ENCODE assay signal across 10 cellular contexts in the genomic region with DNA sequence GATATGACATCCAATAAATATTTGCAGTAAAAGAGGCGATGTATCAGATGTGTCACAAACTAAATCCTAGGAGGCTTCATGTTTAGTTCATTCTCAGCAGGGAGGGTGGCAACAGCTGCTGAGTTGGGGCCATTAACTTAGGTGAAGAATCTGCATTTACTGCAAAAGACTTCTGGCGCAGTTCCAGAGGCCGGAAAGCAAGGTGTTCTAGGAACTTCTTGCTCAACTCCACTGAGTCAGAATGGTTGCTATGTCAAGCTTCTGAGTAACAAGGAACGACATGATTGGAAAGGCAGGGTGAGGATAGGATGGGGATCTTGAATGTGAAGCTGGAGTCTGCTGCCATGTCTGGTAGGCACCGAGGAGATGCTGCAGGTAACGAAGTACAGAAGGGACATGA. TPM values are rescaled to one million over a fixed set of nuclear protein-coding genes. Genes with fewer than 3 reads are reported as not detected.
DNase-seq lines count a peak whose midpoint lies in the region; ATAC-seq, FAIRE-seq and TF ChIP-seq lines count a peak whose summit lies in the region.
"Had no signal": no experiment of that assay in that cellular context is flagged by ENCODE, and none has a peak within 500 bp of the region (broad histone marks: within the 10 kb centered on the region; RNA-seq: fewer than 3 reads in every experiment).

No MANE protein-coding gene starts in this region.

- FAIRE-seq in small intestine (lab: Jason Lieb, UNC), result no peak

- H3K4me1 ChIP-seq in PC-9 (replicated peaks; ENCODE audit: insufficient read depth) (no peaks in the 10 kb centered on the region), small intestine (ENCODE audit: control insufficient read depth in 2 of 2, insufficient read depth in 1 of 2, low read depth in 1 of 2, low read length in 1 of 2) (peaks cover 3 to 15% of the 10 kb centered on the region in 2 donors)

- peaks cover 13% of the 10 kb centered on the region for H3K36me3 ChIP-seq in PC-9 (ENCODE audit: low read depth)
- H3K36me3 ChIP-seq in small intestine (ENCODE audit: control insufficient read depth in 2 of 2, insufficient read depth in 2 of 2, low read length in 2 of 2), result peaks cover 0 to 3% of the 10 kb centered on the region in 2 donors

- POLR2A ChIA-PET in activated CD4-positive, alpha-beta memory T cell treated with anti-CD3 and anti-CD28 coated beads for 36 hours (lab: Charles Lee), result no interaction called here
- POLR2A ChIA-PET in activated CD4-positive, alpha-beta memory T cell treated with anti-CD3 and anti-CD28 coated beads, Interleukin-2, amount 10 ng/mL, durations not matched to agents 7 days and 5 days (lab: Charles Lee), result interaction anchor here (1.5 to 1.8 kb wide), 2 partner anchors 10 to 39 kb away, joined by 5 to 6 read pairs; a partner anchor contains a TSS
- POLR2A ChIA-PET in PC-9 (lab: Charles Lee; ENCODE audit: unreplicated experiment), result no interaction called here

- H3K27ac ChIP-seq in PC-9 (no peak overlapping the region), small intestine (ENCODE audit: low read depth in 1 of 2, low read length in 1 of 2) (no peak overlapping the region)
- H3K27ac ChIP-seq: C4-2B, Peyer's patch had no signal

- ATAC-seq in GM21825 (IDR thresholded peaks at IDR 0.05; ENCODE audit: unreplicated experiment), result no peak

- H3K4me3 Mint-ChIP-seq in activated CD4-positive, alpha-beta memory T cell treated with anti-CD3 and anti-CD28 coated beads for 36 hours, result no peak overlapping the region
- no peak overlapping the region for H3K4me3 Mint-ChIP-seq in activated CD4-positive, alpha-beta memory T cell treated with anti-CD3 and anti-CD28 coated beads, Interleukin-2, amount 10 ng/mL, durations not matched to agents 7 days and 5 days

- no peak overlapping the region for H2AFZ ChIP-seq in PC-9

- WGBS in small intestine, 3 donors, result 60 to 70% (median 68%) methylated on average over 6 of the region's 6 CpGs

- H3K36me3 Mint-ChIP-seq in activated CD4-positive, alpha-beta memory T cell treated with anti-CD3 and anti-CD28 coated beads for 36 hours, result peaks cover 15% of the 10 kb centered on the region
- H3K36me3 Mint-ChIP-seq in activated CD4-positive, alpha-beta memory T cell treated with anti-CD3 and anti-CD28 coated beads, Interleukin-2, amount 10 ng/mL, durations not matched to agents 7 days and 5 days (ENCODE audit: low read depth), result peaks cover 33% of the 10 kb centered on the region

- peaks cover 99% of the 10 kb centered on the region for H4K20me1 ChIP-seq in PC-9 (ENCODE audit: insufficient read depth)

- H3K9me3 ChIP-seq in PC-9 (ENCODE audit: insufficient read depth, low read depth), result no peaks in the 10 kb centered on the region
- H3K9me3 ChIP-seq in small intestine (ENCODE audit: control insufficient read depth, low read depth), result no peaks in the 10 kb centered on the region
- H3K9me3 ChIP-seq: Peyer's patch had no signal

- H3K9me3 Mint-ChIP-seq in activated CD4-positive, alpha-beta memory T cell treated with anti-CD3 and anti-CD28 coated beads for 36 hours, result no peaks in the 10 kb centered on the region
- no peaks in the 10 kb centered on the region for H3K9me3 Mint-ChIP-seq in activated CD4-positive, alpha-beta memory T cell treated with anti-CD3 and anti-CD28 coated beads, Interleukin-2, amount 10 ng/mL, durations not matched to agents 7 days and 5 days

- intact Hi-C loops in activated CD4-positive, alpha-beta memory T cell treated with anti-CD3 and anti-CD28 coated beads for 36 hours (cut with micrococcal nuclease), result no loop called here
- intact Hi-C loops in PC-9 (cut with micrococcal nuclease; ENCODE audit: unreplicated experiment), result no loop called here

- no peak overlapping the region for H3K27ac Mint-ChIP-seq in activated CD4-positive, alpha-beta memory T cell treated with anti-CD3 and anti-CD28 coated beads for 36 hours
- no peak overlapping the region for H3K27ac Mint-ChIP-seq in activated CD4-positive, alpha-beta memory T cell treated with anti-CD3 and anti-CD28 coated beads, Interleukin-2, amount 10 ng/mL, durations not matched to agents 7 days and 5 days

- H3K27me3 ChIP-seq in PC-9 (ENCODE audit: insufficient read depth, low read depth), result no peaks in the 10 kb centered on the region
- no peaks in the 10 kb centered on the region for H3K27me3 ChIP-seq in small intestine (ENCODE audit: control insufficient read depth in 2 of 2, insufficient read depth in 2 of 2, low read length in 2 of 2)
- H3K27me3 ChIP-seq: Peyer's patch had no signal

- peaks cover 78% of the 10 kb centered on the region for H3K4me1 Mint-ChIP-seq in activated CD4-positive, alpha-beta memory T cell treated with anti-CD3 and anti-CD28 coated beads for 36 hours (ENCODE audit: low read depth)
- H3K4me1 Mint-ChIP-seq in activated CD4-positive, alpha-beta memory T cell treated with anti-CD3 and anti-CD28 coated beads, Interleukin-2, amount 10 ng/mL, durations not matched to agents 7 days and 5 days, result peaks cover 45% of the 10 kb centered on the region

- H3K27me3 Mint-ChIP-seq in activated CD4-positive, alpha-beta memory T cell treated with anti-CD3 and anti-CD28 coated beads for 36 hours, result no peaks in the 10 kb centered on the region
- no peaks in the 10 kb centered on the region for H3K27me3 Mint-ChIP-seq in activated CD4-positive, alpha-beta memory T cell treated with anti-CD3 and anti-CD28 coated beads, Interleukin-2, amount 10 ng/mL, durations not matched to agents 7 days and 5 days

- TF ChIP-seq CTCF in PC-9 (conservative IDR thresholded peaks at IDR 0.05) (no peak), fibroblast of the aortic adventitia (IDR thresholded peaks at IDR 0.05; ENCODE audit: insufficient read depth, low read length) (no peak)

- H3K4me3 ChIP-seq in PC-9 (no peak overlapping the region), fibroblast of the aortic adventitia (ENCODE audit: low read depth, low read length) (no peak overlapping the region), small intestine (ENCODE audit: low read depth in 1 of 2, low read length in 2 of 2) (no peak overlapping the region)
- H3K4me3 ChIP-seq: Peyer's patch had no signal

- no peaks in the 10 kb centered on the region for H3K9me2 ChIP-seq in PC-9 (ENCODE audit: insufficient read depth)

- peaks cover 99% of the 10 kb centered on the region for H3K79me2 ChIP-seq in PC-9 (ENCODE audit: low read depth)

- H3F3A ChIP-seq in PC-9 (ENCODE audit: insufficient read depth, low read depth), result peaks cover 9% of the 10 kb centered on the region

- no TSS peak for BruUV-seq in PC-9 (replicated peaks; lab: Mats Ljungman, UMichigan)

- peak; percentile 35 for DNase-seq in activated CD4-positive, alpha-beta memory T cell treated with anti-CD3 and anti-CD28 coated beads for 36 hours
- no peak for DNase-seq in activated CD4-positive, alpha-beta memory T cell treated with anti-CD3 and anti-CD28 coated beads, Interleukin-2, amount 10 ng/mL, durations not matched to agents 7 days and 5 days
- DNase-seq in PC-9 (peak; percentile 10 to 71), fibroblast of the aortic adventitia (ENCODE audit: low read depth) (peak; percentile 63), small intestine (peak; percentile 29), GM03348 (ENCODE audit: low spot score) (no peak), mucosa of gallbladder (ENCODE audit: low spot score) (no peak)

- CTCF ChIA-PET in activated CD4-positive, alpha-beta memory T cell treated with anti-CD3 and anti-CD28 coated beads for 36 hours (lab: Charles Lee), result interaction anchor here (0.9 to 4.0 kb wide), 5 partner anchors 10 to 170 kb away, joined by 3 to 23 read pairs (median 4); a partner anchor contains a TSS
- CTCF ChIA-PET in activated CD4-positive, alpha-beta memory T cell treated with anti-CD3 and anti-CD28 coated beads, Interleukin-2, amount 10 ng/mL, durations not matched to agents 7 days and 5 days (lab: Charles Lee), result interaction anchor here (2.6 to 16.8 kb wide), 2 partner anchors 10 to 127 kb away, joined by 20 to 289 read pairs; a partner anchor contains a TSS
- CTCF ChIA-PET in PC-9 (lab: Charles Lee), result no interaction called here

- no peak overlapping the region for H3K4me2 ChIP-seq in PC-9

RNA-seq across cellular contexts. Expression of a gene that starts 11.7 kb away (rescaled TPM):
- total RNA-seq in activated CD4-positive, alpha-beta memory T cell treated with anti-CD3 and anti-CD28 coated beads for 36 hours, result 10 to 100 TPM; 53.7 to 54.7 TPM
- total RNA-seq in activated CD4-positive, alpha-beta memory T cell treated with anti-CD3 and anti-CD28 coated beads, Interleukin-2, amount 10 ng/mL, durations not matched to agents 7 days and 5 days, result 10 to 100 TPM; 58.8 to 63.3 TPM
- 83.3 and 104 TPM in 2 replicates for total RNA-seq in PC-9 (2021)
- 31.2 and 35.4 TPM in 2 replicates for total RNA-seq in fibroblast of the aortic adventitia (ENCODE audit: low replicate concordance)
- 10 to 100 TPM; 24.9 to 30.1 (median 27.7) TPM for polyA plus RNA-seq in small intestine
- total RNA-seq in mucosa of gallbladder, result 68.9 TPM

RNA-seq across cellular contexts. Expression of a gene that starts 38.8 kb away (rescaled TPM):
- total RNA-seq in activated CD4-positive, alpha-beta memory T cell treated with anti-CD3 and anti-CD28 coated beads for 36 hours, result 10 to 100 TPM; 64.9 to 69.1 TPM
- 10 to 100 TPM; 46.8 to 49.8 TPM for total RNA-seq in activated CD4-positive, alpha-beta memory T cell treated with anti-CD3 and anti-CD28 coated beads, Interleukin-2, amount 10 ng/mL, durations not matched to agents 7 days and 5 days
- 39.1 and 70.7 TPM in 2 replicates for total RNA-seq in PC-9 (2021)
- total RNA-seq in fibroblast of the aortic adventitia (ENCODE audit: low replicate concordance), result 52.3 and 70.8 TPM in 2 replicates
- 10 to 100 TPM; 43.6 to 66.2 (median 49.2) TPM for polyA plus RNA-seq in small intestine
- 31.7 TPM for total RNA-seq in mucosa of gallbladder

RNA-seq across cellular contexts. Expression of a gene that starts 39.1 kb away (rescaled TPM):
- 1 to 10 TPM; 3.6 to 3.8 TPM for total RNA-seq in activated CD4-positive, alpha-beta memory T cell treated with anti-CD3 and anti-CD28 coated beads for 36 hours
- total RNA-seq in activated CD4-positive, alpha-beta memory T cell treated with anti-CD3 and anti-CD28 coated beads, Interleukin-2, amount 10 ng/mL, durations not matched to agents 7 days and 5 days, result 1 to 10 TPM; 4.1 to 4.7 TPM
- total RNA-seq in PC-9 (2021) (4.8 and 5.5 TPM in 2 replicates), fibroblast of the aortic adventitia (ENCODE audit: low replicate concordance) (3.8 and 7.9 TPM in 2 replicates), mucosa of gallbladder (5.2 TPM)
- polyA plus RNA-seq in small intestine, result 1 to 10 TPM; 2.2 to 3.5 (median 2.2) TPM

Comparison
In these comparisons a context has a peak if more than half of its experiments do, and no peak if none do; other contexts are left out.
1. DNase-seq: peak in activated CD4-positive, alpha-beta memory T cell treated with anti-CD3 and anti-CD28 coated beads for 36 hours (single experiment), PC-9 (2 of 2), fibroblast of the aortic adventitia (single experiment) and small intestine (single experiment); none in activated CD4-positive, alpha-beta memory T cell treated with anti-CD3 and anti-CD28 coated beads, Interleukin-2, amount 10 ng/mL, durations not matched to agents 7 days and 5 days (single experiment), GM03348 (single experiment) and mucosa of gallbladder (single experiment).